16 cellular contexts compared by ENCODE assay signal in genomic region chr4:168743576-168743975, GRCh38.
DNase-seq lines count a peak whose midpoint lies in the region; ATAC-seq and TF ChIP-seq lines count a peak whose summit lies in the region.
"Had no signal": no experiment of that assay in that cellular context is flagged by ENCODE, and none has a peak within 500 bp of the region (broad histone marks: within the 10 kb centered on the region; RNA-seq: fewer than 3 reads in every experiment).

No MANE protein-coding gene starts in this region.

- H3K4me3 ChIP-seq in AG04450 (ENCODE audit: low read depth, low read length): no peak overlapping the region
- H3K4me3 ChIP-seq in PC-3 (ENCODE audit: low read length): no peak overlapping the region
- H3K4me3 ChIP-seq: body of pancreas, heart right ventricle, thoracic aorta had no signal

- no peaks in the 10 kb centered on the region for H3K27me3 Mint-ChIP-seq in nephron (ENCODE audit: low read depth)
- H3K27me3 Mint-ChIP-seq in activated naive CD4-positive, alpha-beta T cell treated with anti-CD3 and anti-CD28 coated beads, Interleukin-2, amount 10 ng/mL, durations not matched to agents 7 days and 5 days: peaks cover 10% of the 10 kb centered on the region

- H3K4me2 ChIP-seq in PC-3 (ENCODE audit: low read length): no peak overlapping the region
- H3K4me2 ChIP-seq: SK-N-SH had no signal

- no peaks in the 10 kb centered on the region for H3K79me2 ChIP-seq in PC-3 (ENCODE audit: low read length)

- ATAC-seq in PC-3: peak; percentile 51
- ATAC-seq in HG03442 (IDR thresholded peaks at IDR 0.05; ENCODE audit: unreplicated experiment): no peak
- ATAC-seq in HG03095 (IDR thresholded peaks at IDR 0.05; ENCODE audit: unreplicated experiment): no peak
- ATAC-seq in foreskin keratinocyte: no peak
- ATAC-seq: activated T-helper 17 cell treated with anti-CD3 and anti-CD28 coated beads, Interleukin-2, amount 50 U/mL, for 72 hours; body of pancreas; left colon had no signal

- POLR2A ChIA-PET in AG04450 (lab: Yijun Ruan, JAX) (interaction anchor here (0.7 to 1.5 kb wide), 5 partner anchors 11 to 88 kb away, joined by 3 to 11 read pairs (median 5); no protein-coding TSS in a partner anchor), PC-3 (lab: Charles Lee; ENCODE audit: unreplicated experiment) (interaction anchor here (0.5 to 0.7 kb wide), 2 partner anchors 13 to 92 kb away, joined by 3 to 5 read pairs; no protein-coding TSS in a partner anchor)

- peak overlapping the region; percentile 6 to 60 (median 48) for H3K27ac Mint-ChIP-seq in nephron
- no peak overlapping the region for H3K27ac Mint-ChIP-seq in activated naive CD4-positive, alpha-beta T cell treated with anti-CD3 and anti-CD28 coated beads, Interleukin-2, amount 10 ng/mL, durations not matched to agents 7 days and 5 days
- H3K27ac Mint-ChIP-seq: activated CD4-positive, alpha-beta memory T cell treated with anti-CD3 and anti-CD28 coated beads, Interleukin-2, amount 10 ng/mL, durations not matched to agents 7 days and 5 days; activated T-helper 17 cell treated with anti-CD3 and anti-CD28 coated beads, Interleukin-2, amount 50 U/mL, for 72 hours; HFFc6 had no signal

- intact Hi-C loops in PC-3 (cut with micrococcal nuclease): loop anchor here (1.0 kb wide), 1 partner anchor 88 kb away; no protein-coding TSS in a partner anchor

- no peaks in the 10 kb centered on the region for H3K9me2 ChIP-seq in PC-3 (replicated peaks; ENCODE audit: low read length)
- H3K9me2 ChIP-seq: SK-N-SH had no signal

- H3K9me3 ChIP-seq in AG04450 (ENCODE audit: control insufficient read depth, insufficient read depth, low read length): 0 out of 2 replicates have a peak, but pooled peaks cover 3% of the 10 kb centered on the region
- H3K9me3 ChIP-seq in PC-3 (ENCODE audit: low read length): no peaks in the 10 kb centered on the region
- H3K9me3 ChIP-seq: body of pancreas, SK-N-SH, thoracic aorta had no signal

- H3K9me3 Mint-ChIP-seq in nephron: no peaks in the 10 kb centered on the region
- H3K9me3 Mint-ChIP-seq in activated naive CD4-positive, alpha-beta T cell treated with anti-CD3 and anti-CD28 coated beads, Interleukin-2, amount 10 ng/mL, durations not matched to agents 7 days and 5 days: no peaks in the 10 kb centered on the region
- H3K9me3 Mint-ChIP-seq: activated CD4-positive, alpha-beta memory T cell treated with anti-CD3 and anti-CD28 coated beads, Interleukin-2, amount 10 ng/mL, durations not matched to agents 7 days and 5 days; activated T-helper 17 cell treated with anti-CD3 and anti-CD28 coated beads, Interleukin-2, amount 50 U/mL, for 72 hours; HFFc6 had no signal

- no peak overlapping the region for H3K4me3 Mint-ChIP-seq in nephron
- no peak overlapping the region for H3K4me3 Mint-ChIP-seq in activated naive CD4-positive, alpha-beta T cell treated with anti-CD3 and anti-CD28 coated beads, Interleukin-2, amount 10 ng/mL, durations not matched to agents 7 days and 5 days
- H3K4me3 Mint-ChIP-seq: activated CD4-positive, alpha-beta memory T cell treated with anti-CD3 and anti-CD28 coated beads, Interleukin-2, amount 10 ng/mL, durations not matched to agents 7 days and 5 days; activated T-helper 17 cell treated with anti-CD3 and anti-CD28 coated beads, Interleukin-2, amount 50 U/mL, for 72 hours; HFFc6 had no signal

- H3K36me3 ChIP-seq in PC-3 (ENCODE audit: low read depth, low read length): no peaks in the 10 kb centered on the region
- H3K36me3 ChIP-seq: heart right ventricle, thoracic aorta had no signal

- CTCF ChIA-PET in AG04450 (lab: Charles Lee): interaction anchor here (0.6 to 1.8 kb wide), 2 partner anchors 158 to 227 kb away, joined by 4 to 6 read pairs; no protein-coding TSS in a partner anchor
- CTCF ChIA-PET in PC-3 (lab: Charles Lee): no interaction called here
- CTCF ChIA-PET in activated naive CD4-positive, alpha-beta T cell treated with anti-CD3 and anti-CD28 coated beads, Interleukin-2, amount 10 ng/mL, durations not matched to agents 7 days and 5 days (lab: Charles Lee): no interaction called here

- H3K4me1 Mint-ChIP-seq in nephron: peaks cover 44% of the 10 kb centered on the region
- H3K4me1 Mint-ChIP-seq in activated naive CD4-positive, alpha-beta T cell treated with anti-CD3 and anti-CD28 coated beads, Interleukin-2, amount 10 ng/mL, durations not matched to agents 7 days and 5 days: no peaks in the 10 kb centered on the region
- H3K4me1 Mint-ChIP-seq: activated CD4-positive, alpha-beta memory T cell treated with anti-CD3 and anti-CD28 coated beads, Interleukin-2, amount 10 ng/mL, durations not matched to agents 7 days and 5 days; activated T-helper 17 cell treated with anti-CD3 and anti-CD28 coated beads, Interleukin-2, amount 50 U/mL, for 72 hours had no signal

- H4K20me1 ChIP-seq in PC-3 (ENCODE audit: low read length): no peaks in the 10 kb centered on the region

- H3K27me3 ChIP-seq in AG04450 (ENCODE audit: control insufficient read depth, insufficient read depth, low read length): no peaks in the 10 kb centered on the region
- no peaks in the 10 kb centered on the region for H3K27me3 ChIP-seq in PC-3 (ENCODE audit: low read length)
- H3K27me3 ChIP-seq in foreskin keratinocyte: no peaks in the 10 kb centered on the region
- H3K27me3 ChIP-seq: body of pancreas, heart right ventricle had no signal

- BruUV-seq in PC-3 (replicated peaks; lab: Mats Ljungman, UMichigan): no TSS peak

- peak overlapping the region; percentile 42 for H3K27ac ChIP-seq in AG04450 (ENCODE audit: low read depth, low read length)
- H3K27ac ChIP-seq in PC-3 (ENCODE audit: low read length): no peak overlapping the region
- no peak overlapping the region for H3K27ac ChIP-seq in foreskin keratinocyte
- H3K27ac ChIP-seq: body of pancreas, thoracic aorta had no signal

- peaks cover 59% of the 10 kb centered on the region for H3K36me3 Mint-ChIP-seq in nephron (ENCODE audit: low read depth)
- no peaks in the 10 kb centered on the region for H3K36me3 Mint-ChIP-seq in activated naive CD4-positive, alpha-beta T cell treated with anti-CD3 and anti-CD28 coated beads, Interleukin-2, amount 10 ng/mL, durations not matched to agents 7 days and 5 days

- H2AFZ ChIP-seq in PC-3 (ENCODE audit: low read length): no peak overlapping the region

- TF ChIP-seq CTCF in AG04450 (IDR thresholded peaks at IDR 0.05; ENCODE audit: low read depth, low read length) (no peak), PC-3 (conservative IDR thresholded peaks at IDR 0.05; ENCODE audit: low read depth, low read length) (no peak), nephron (IDR thresholded peaks at IDR 0.05; ENCODE audit: unreplicated experiment in 3 of 3) (no peak), foreskin keratinocyte (conservative IDR thresholded peaks at IDR 0.05) (no peak)

- peaks cover 3% of the 10 kb centered on the region; the same call in 1 of the 2 replicates for H3K4me1 ChIP-seq in PC-3 (ENCODE audit: insufficient read depth, low read length)
- H3K4me1 ChIP-seq in foreskin keratinocyte: no peaks in the 10 kb centered on the region
- H3K4me1 ChIP-seq: body of pancreas had no signal

- no peak overlapping the region for H3K9ac ChIP-seq in PC-3 (ENCODE audit: low read length)
- H3K9ac ChIP-seq: SK-N-SH had no signal

- H3F3A ChIP-seq in PC-3 (ENCODE audit: low read length, unreplicated experiment): no peaks in the 10 kb centered on the region

- peak; percentile 74 for DNase-seq in AG04450 (ENCODE audit: low read depth, low spot score)
- DNase-seq in PC-3: peak; percentile 34
- DNase-seq in fibroblast of peridontal ligament (ENCODE audit: extremely low read depth): peak; percentile 82
- DNase-seq in activated naive CD4-positive, alpha-beta T cell treated with anti-CD3 and anti-CD28 coated beads, Interleukin-2, amount 10 ng/mL, durations not matched to agents 7 days and 5 days: no peak
- no peak for DNase-seq in foreskin keratinocyte
- DNase-seq: activated CD4-positive, alpha-beta memory T cell treated with anti-CD3 and anti-CD28 coated beads, Interleukin-2, amount 10 ng/mL, durations not matched to agents 7 days and 5 days; heart right ventricle; HFFc6; left colon; SK-N-SH had no signal

Comparison
In these comparisons a context has a peak if more than half of its experiments do, and no peak if none do; other contexts are left out.
1. DNase-seq: peak in AG04450 (single experiment), PC-3 (single experiment) and fibroblast of peridontal ligament (single experiment); none in activated naive CD4-positive, alpha-beta T cell treated with anti-CD3 and anti-CD28 coated beads, Interleukin-2, amount 10 ng/mL, durations not matched to agents 7 days and 5 days (single experiment) and foreskin keratinocyte (0 of 2).